Comparison of ENCODE assay signal across 14 cellular contexts in genomic region chr7:106871793-106872571, GRCh38. TPM values are rescaled to one million over a fixed set of nuclear protein-coding genes. Genes with fewer than 3 reads are reported as not detected.
DNase-seq lines count a peak whose midpoint lies in the region; ATAC-seq and TF ChIP-seq lines count a peak whose summit lies in the region.
"Had no signal": no experiment of that assay in that cellular context is flagged by ENCODE, and none has a peak within 500 bp of the region (broad histone marks: within the 10 kb centered on the region; RNA-seq: fewer than 3 reads in every experiment).

No MANE protein-coding gene starts in this region.

- peak overlapping the region; percentile 23 to 81 (median 66) for H3K27ac Mint-ChIP-seq in CD8-positive, alpha-beta memory T cell
- H3K27ac Mint-ChIP-seq in endodermal cell, result peak overlapping the region; percentile 25

- POLR2A ChIA-PET in CD8-positive, alpha-beta memory T cell (lab: Charles Lee), result interaction anchor here (0.6 kb wide), 1 partner anchor 300 kb away, joined by 3 read pairs; no protein-coding TSS in a partner anchor

- CTCF ChIA-PET in CD8-positive, alpha-beta memory T cell (lab: Charles Lee), result no interaction called here

- H3K4me3 ChIP-seq in CD8-positive, alpha-beta memory T cell (ENCODE audit: low read length), result peak overlapping the region; percentile 2
- peak overlapping the region; percentile 61 for H3K4me3 ChIP-seq in OCI-LY3 (ENCODE audit: low read length)
- H3K4me3 ChIP-seq in endodermal cell (ENCODE audit: low read length), result no peak overlapping the region
- no peak overlapping the region for H3K4me3 ChIP-seq in dorsolateral prefrontal cortex
- H3K4me3 ChIP-seq: colonic mucosa, prostate gland had no signal

- peaks cover 56% of the 10 kb centered on the region for H3K4me1 ChIP-seq in CD8-positive, alpha-beta memory T cell (ENCODE audit: insufficient read depth, low read length)
- H3K4me1 ChIP-seq in OCI-LY3 (ENCODE audit: low read length) (peaks cover 66% of the 10 kb centered on the region), endodermal cell (ENCODE audit: control insufficient read depth, insufficient read depth, low read length) (peaks cover 4% of the 10 kb centered on the region), foreskin keratinocyte (no peaks in the 10 kb centered on the region)
- H3K4me1 ChIP-seq: colonic mucosa, prostate gland had no signal

- H3K79me2 ChIP-seq in OCI-LY3 (ENCODE audit: low read length), result peaks cover 70% of the 10 kb centered on the region

- H3K4me2 ChIP-seq in OCI-LY3 (ENCODE audit: low read length), result peak overlapping the region; percentile 78

- H3K4me1 Mint-ChIP-seq in CD8-positive, alpha-beta memory T cell, result peaks cover 69 to 88% (median 80%) of the 10 kb centered on the region in 3 donors
- H3K4me1 Mint-ChIP-seq in endodermal cell, result peaks cover 12% of the 10 kb centered on the region

- no peaks in the 10 kb centered on the region for H3K9me3 ChIP-seq in CD8-positive, alpha-beta memory T cell (ENCODE audit: low read length)
- no peaks in the 10 kb centered on the region for H3K9me3 ChIP-seq in OCI-LY3 (ENCODE audit: insufficient read depth, low read length)
- no peaks in the 10 kb centered on the region for H3K9me3 ChIP-seq in endodermal cell (ENCODE audit: control insufficient read depth, low read length)
- H3K9me3 ChIP-seq: colonic mucosa, prostate gland had no signal

- peaks cover 45 to 90% (median 48%) of the 10 kb centered on the region in 3 donors for H3K36me3 Mint-ChIP-seq in CD8-positive, alpha-beta memory T cell
- no peaks in the 10 kb centered on the region for H3K36me3 Mint-ChIP-seq in endodermal cell (ENCODE audit: low read depth)

- WGBS in endodermal cell (ENCODE audit: insufficient coverage in 1 of 2, insufficient read length in 1 of 2), 2 experiments, result 85 to 94% methylated on average over 6 of the region's 6 CpGs

- H3K27ac ChIP-seq in CD8-positive, alpha-beta memory T cell (ENCODE audit: low read depth, low read length), result no peak overlapping the region
- H3K27ac ChIP-seq in OCI-LY3 (ENCODE audit: low read length), result peak overlapping the region; percentile 86
- no peak overlapping the region for H3K27ac ChIP-seq in endodermal cell (ENCODE audit: low read depth, low read length)
- H3K27ac ChIP-seq in dorsolateral prefrontal cortex, result no peak overlapping the region
- H3K27ac ChIP-seq in foreskin keratinocyte, result no peak overlapping the region
- H3K27ac ChIP-seq: colonic mucosa, prostate gland had no signal

- TF ChIP-seq CTCF in OCI-LY3 (IDR thresholded peaks at IDR 0.05; ENCODE audit: low read depth, low read length) (no peak), endodermal cell (conservative IDR thresholded peaks at IDR 0.05) (no peak), dorsolateral prefrontal cortex (IDR thresholded peaks at IDR 0.05 in 54 of 56, conservative IDR thresholded peaks at IDR 0.05 in 2 of 56; ENCODE audit: low read depth in 1 of 56, partially characterized antibody in 56 of 56) (no peak), foreskin keratinocyte (conservative IDR thresholded peaks at IDR 0.05) (no peak)

- no peaks in the 10 kb centered on the region for H4K20me1 ChIP-seq in OCI-LY3 (ENCODE audit: insufficient read depth, low read length)

- H3K27me3 Mint-ChIP-seq in CD8-positive, alpha-beta memory T cell, result no peaks in the 10 kb centered on the region
- peaks cover 3% of the 10 kb centered on the region for H3K27me3 Mint-ChIP-seq in endodermal cell (ENCODE audit: insufficient read depth)

- intact Hi-C loops in dorsolateral prefrontal cortex (cut with DNase I), result no loop called here

- H3K9ac ChIP-seq in OCI-LY3 (ENCODE audit: low read length), result peak overlapping the region; percentile 68
- no peak overlapping the region for H3K9ac ChIP-seq in endodermal cell (ENCODE audit: extremely low read depth, low read length, poor library complexity, severe bottlenecking)

- H3K36me3 ChIP-seq in CD8-positive, alpha-beta memory T cell (ENCODE audit: insufficient read depth, low read length), result peaks cover 34% of the 10 kb centered on the region
- H3K36me3 ChIP-seq in OCI-LY3 (replicated peaks; ENCODE audit: low read depth, low read length) (peaks cover 76% of the 10 kb centered on the region), endodermal cell (ENCODE audit: control insufficient read depth, insufficient read depth, low read length) (no peaks in the 10 kb centered on the region)
- H3K36me3 ChIP-seq: colonic mucosa, prostate gland had no signal

- H3K4me3 Mint-ChIP-seq in CD8-positive, alpha-beta memory T cell, result peak overlapping the region; percentile 49 to 83 (median 75)
- H3K4me3 Mint-ChIP-seq in endodermal cell, result no peak overlapping the region

- DNase-seq in A172 (ENCODE audit: low spot score), result peak; percentile 6
- DNase-seq in CD8-positive, alpha-beta memory T cell, result no peak
- DNase-seq in endodermal cell, result no peak
- no peak for DNase-seq in ureter (ENCODE audit: low spot score)
- DNase-seq in dorsolateral prefrontal cortex, result no peak
- no peak for DNase-seq in COR-L47 (lab: John Stamatoyannopoulos, UW)
- no peak for DNase-seq in foreskin keratinocyte
- DNase-seq: Calu3, colonic mucosa, foreskin melanocyte, NCI-H1436, T1000 had no signal

- no peak for ATAC-seq in foreskin keratinocyte

- H3K9me3 Mint-ChIP-seq in CD8-positive, alpha-beta memory T cell, result peaks cover 0 to 2% (median 0%) of the 10 kb centered on the region in 5 donors
- H3K9me3 Mint-ChIP-seq in endodermal cell, result peaks cover 14% of the 10 kb centered on the region

- no peaks in the 10 kb centered on the region for H3K27me3 ChIP-seq in CD8-positive, alpha-beta memory T cell (ENCODE audit: insufficient read depth, low read length, poor library complexity, severe bottlenecking)
- H3K27me3 ChIP-seq in OCI-LY3 (ENCODE audit: low read depth, low read length) (peaks cover 4% of the 10 kb centered on the region; the same call in 1 of the 2 replicates), endodermal cell (ENCODE audit: control insufficient read depth, insufficient read depth, low read length, poor library complexity, severe bottlenecking) (no peaks in the 10 kb centered on the region), dorsolateral prefrontal cortex (no peaks in the 10 kb centered on the region), foreskin keratinocyte (peaks cover 10% of the 10 kb centered on the region)
- H3K27me3 ChIP-seq: colonic mucosa had no signal

- no peak overlapping the region for H2AFZ ChIP-seq in OCI-LY3 (ENCODE audit: low read depth, low read length)

RNA-seq across cellular contexts. Expression of gene PIK3CG, which starts 6.9 kb away (rescaled TPM):
- 4.7 and 5.4 TPM in 2 replicates for total RNA-seq in A172 (2014; rRNA removed; shearing (Covaris generic))
- total RNA-seq in CD8-positive, alpha-beta memory T cell, result 10 to 100 TPM; 25.3 to 26.3 TPM
- 31.0 TPM for polyA plus RNA-seq in CD8-positive, alpha-beta memory T cell
- total RNA-seq in endodermal cell, result under 1 TPM in 1 of 2 donors, not detected in 1; 0.11 TPM
- not detected for polyA plus RNA-seq in endodermal cell (2013, experiment 1 of 2)
- polyA plus RNA-seq in endodermal cell (2013, experiment 2 of 2), result not detected
- 5.3 TPM for total RNA-seq in ureter
- 1 to 10 TPM in 117 of 120 experiments, under 1 TPM in 3; 0.63 to 6.6 (median 2.7) TPM for total RNA-seq in dorsolateral prefrontal cortex
- total RNA-seq in foreskin keratinocyte, result not detected in 2 replicates
- not detected in 2 replicates for polyA plus RNA-seq in foreskin keratinocyte
- total RNA-seq: Calu3 had no signal

Comparison
In these comparisons a context has a peak if more than half of its experiments do, and no peak if none do; other contexts are left out.
1. H3K4me3 ChIP-seq: peak in CD8-positive, alpha-beta memory T cell (single experiment) and OCI-LY3 (single experiment); none in endodermal cell (single experiment) and dorsolateral prefrontal cortex (0 of 59).